Comparison of ENCODE assay signal across 2 cellular contexts in genomic region chr4:1223841-1224809, GRCh38.
A peak's percentile ranks its signal among the peaks of the same experiment; 100 is the strongest.
TF ChIP-seq lines count a peak whose summit lies in the region.

No MANE protein-coding gene starts in this region.

TF ChIP-seq in GM12891, 5 proteins besides CTCF, POLR2A, EP300 and RAD21:
- TF ChIP-seq POU2F2 (IDR thresholded peaks at IDR 0.05; ENCODE audit: low read depth, low read length): no peak
- TF ChIP-seq TAF1 (IDR thresholded peaks at IDR 0.05; ENCODE audit: low read depth, low read length): no peak
- TF ChIP-seq PAX5 (IDR thresholded peaks at IDR 0.05; ENCODE audit: insufficient read depth, low read length, severe bottlenecking): no peak
- TF ChIP-seq POLR2AphosphoS5 (IDR thresholded peaks at IDR 0.05; ENCODE audit: low read depth, low read length): no peak; the same call in 1 of the 2 replicates
- TF ChIP-seq SPI1 (IDR thresholded peaks at IDR 0.05; ENCODE audit: low read depth, low read length): no peak

TF ChIP-seq in GM12878, 131 proteins besides CTCF, POLR2A, EP300 and RAD21:
- no peak for TF ChIP-seq REST (IDR thresholded peaks at IDR 0.05; ENCODE audit: low read depth, low read length)
- TF ChIP-seq ETV6 (conservative IDR thresholded peaks at IDR 0.05 in 1 of 2, IDR thresholded peaks at IDR 0.05 in 1 of 2; ENCODE audit: borderline replicate concordance in 1 of 2, low read depth in 1 of 2): no peak
- no peak for TF ChIP-seq BRCA1 (IDR thresholded peaks at IDR 0.05; ENCODE audit: low read depth, low read length)
- TF ChIP-seq POLR2AphosphoS2 (IDR thresholded peaks at IDR 0.05; ENCODE audit: low read depth, low read length): 0 out of 2 replicates have a peak, but pooled peaks have one; percentile 27
- TF ChIP-seq HDGF (IDR thresholded peaks at IDR 0.05): no peak
- no peak for TF ChIP-seq SMAD1 (IDR thresholded peaks at IDR 0.05; ENCODE audit: low read depth, partially characterized antibody)
- no peak for TF ChIP-seq YY1 (IDR thresholded peaks at IDR 0.05; ENCODE audit: low read depth, low read length)
- no peak for TF ChIP-seq ZBTB11 (CRISPR knock-in tag; IDR thresholded peaks at IDR 0.05)
- TF ChIP-seq ZNF207 (IDR thresholded peaks at IDR 0.05; ENCODE audit: borderline replicate concordance): no peak
